Comparison of ENCODE assay signal across 21 cellular contexts in the genomic region with DNA sequence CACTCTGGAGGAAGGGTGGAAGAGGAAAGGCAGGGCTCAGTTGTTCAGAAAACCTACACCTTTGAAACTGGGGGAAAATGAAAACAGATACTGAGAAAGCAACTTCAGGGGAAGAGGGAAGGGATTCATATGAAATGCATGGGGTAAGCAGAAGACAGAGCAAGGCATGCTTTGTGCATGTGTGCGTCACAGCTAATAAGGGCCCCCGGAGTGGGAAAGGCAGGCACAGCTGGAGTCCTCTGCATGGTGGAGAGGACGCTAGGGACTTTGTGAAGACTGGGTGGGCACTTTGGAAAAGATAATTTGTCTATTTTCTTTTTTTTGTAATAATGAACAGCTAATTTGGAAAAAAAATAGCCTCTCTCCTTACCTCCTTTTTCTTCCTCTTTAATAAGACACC.
"Had no signal": no experiment of that assay in that cellular context is flagged by ENCODE, and none has a peak within 500 bp of the region (broad histone marks: within the 10 kb centered on the region; RNA-seq: fewer than 3 reads in every experiment).

No MANE protein-coding gene starts in this region.

- ATAC-seq: Panc1, PC-3, SK-N-SH treated with all-trans-retinoic acid at 6 μM for 48 hours had no signal

- DNase-seq: KBM-7; MV-4-11; NCI-H1048; NCI-H1105; NCI-H1417; NCI-H1436 treated with DMSO at 0.1 percent for 48 hours; NCI-H1694; NCI-H187 treated with DMSO at 0.1 percent for 48 hours; NCI-H2029 treated with DMSO at 0.1 percent for 48 hours; NCI-H2171 treated with DMSO at 0.1 percent for 48 hours; NCI-H345; NCI-H446 treated with DMSO at 0.1 percent for 48 hours; NCI-H510A treated with DMSO at 0.1 percent for 48 hours; NCI-H526; NCI-H82; NK-92 treated with Interleukin-12 subunit alpha and Interleukin-12 subunit beta, amount 100 ng/mL, for 24 hours; PC-3; SHP77 had no signal

- H3K27ac ChIP-seq: RWPE1 had no signal
